ENCODE assay signal across 14 cellular contexts in genomic region chr10:27986831-27987230, GRCh38. TPM values are rescaled to one million over a fixed set of nuclear protein-coding genes. Genes with fewer than 3 reads are reported as not detected.
DNase-seq lines count a peak whose midpoint lies in the region; TF ChIP-seq lines count a peak whose summit lies in the region.
"Had no signal": no experiment of that assay in that cellular context is flagged by ENCODE, and none has a peak within 500 bp of the region (broad histone marks: within the 10 kb centered on the region; RNA-seq: fewer than 3 reads in every experiment).

No MANE protein-coding gene starts in this region.

- TF ChIP-seq POLR2A in spleen (IDR thresholded peaks at IDR 0.05): no peak

- no peaks in the 10 kb centered on the region for H3K4me1 ChIP-seq in spleen
- H3K4me1 ChIP-seq: BLaER1, Caco-2 had no signal

- no peak overlapping the region for H3K4me3 ChIP-seq in spleen
- H3K4me3 ChIP-seq: BLaER1, GM23248 had no signal

- H3K27me3 ChIP-seq in spleen (replicated peaks in 1 of 7): peaks cover 0 to 4% (median 0%) of the 10 kb centered on the region in 7 donors
- H3K27me3 ChIP-seq: BLaER1 had no signal

- no peaks in the 10 kb centered on the region for H3K9me3 ChIP-seq in spleen
- H3K9me3 ChIP-seq: BLaER1, Caco-2 had no signal

- intact Hi-C loops in spleen (cut with DNase I; ENCODE audit: low total_unique reads): no loop called here

- WGBS in spleen, 5 donors: 54 to 85% (median 63%) methylated on average over 1 of the region's 1 CpG

- TF ChIP-seq CTCF in spleen (IDR thresholded peaks at IDR 0.05 in 8 of 11, conservative IDR thresholded peaks at IDR 0.05 in 3 of 11): no peak

- DNase-seq in DMS153 (lab: John Stamatoyannopoulos, UW) (peak; percentile 33), DMS153 treated with DMSO at 0.1 percent for 48 hours (lab: John Stamatoyannopoulos, UW; ENCODE audit: unreplicated experiment) (no peak), NCI-H2227 (lab: John Stamatoyannopoulos, UW; ENCODE audit: unreplicated experiment) (peak; percentile 26), NCI-H2227 treated with DMSO at 0.1 percent for 48 hours (lab: John Stamatoyannopoulos, UW) (no peak), SHP77 (lab: John Stamatoyannopoulos, UW) (peak; percentile 1 to 20), AG08396 (ENCODE audit: low spot score) (no peak), spleen (no peak)
- DNase-seq: AML-193; Caco-2; CD8-positive, alpha-beta memory T cell; GM23248 had no signal

- H3K27ac ChIP-seq in spleen: no peak overlapping the region
- H3K27ac ChIP-seq: 22Rv1, BLaER1, GM23248, HL-60 had no signal

- H3K36me3 ChIP-seq in spleen: no peaks in the 10 kb centered on the region
- H3K36me3 ChIP-seq: BLaER1 had no signal

RNA-seq across cellular contexts. Expression of gene ODAD2, which starts 12.0 kb away (rescaled TPM):
- total RNA-seq in spleen: under 1 TPM in 6 of 7 donors, not detected in 1; 0.20 to 0.72 (median 0.36) TPM
- polyA plus RNA-seq in spleen: under 1 TPM in 2 of 3 donors, not detected in 1; 0.03 to 0.26 TPM
- total RNA-seq: Caco-2 had no signal
- polyA plus RNA-seq: CD8-positive, alpha-beta memory T cell had no signal

Comparison
In these comparisons a context has a peak if more than half of its experiments do, and no peak if none do; other contexts are left out.
1. DNase-seq: peak in DMS153 (single experiment), NCI-H2227 (single experiment) and SHP77 (2 of 2); none in DMS153 treated with DMSO at 0.1 percent for 48 hours (single experiment), NCI-H2227 treated with DMSO at 0.1 percent for 48 hours (single experiment), AG08396 (single experiment) and spleen (single experiment).